9 cellular contexts compared by ENCODE assay signal in genomic region chr12:42213023-42213422, GRCh38. TPM values are rescaled to one million over a fixed set of nuclear protein-coding genes. Genes with fewer than 3 reads are reported as not detected.
A peak's percentile ranks its signal among the peaks of the same experiment; 100 is the strongest.
DNase-seq lines count a peak whose midpoint lies in the region; ATAC-seq, FAIRE-seq and TF ChIP-seq lines count a peak whose summit lies in the region.
"Had no signal": no experiment of that assay in that cellular context is flagged by ENCODE, and none has a peak within 500 bp of the region (broad histone marks: within the 10 kb centered on the region; RNA-seq: fewer than 3 reads in every experiment).

No MANE protein-coding gene starts in this region.

- H3K27me3 ChIP-seq in MG63: no peaks in the 10 kb centered on the region
- no peaks in the 10 kb centered on the region for H3K27me3 ChIP-seq in pancreas

- intact Hi-C loops in pancreas (cut with DNase I): no loop called here

- H3K4me3 ChIP-seq in MG63 (no peak overlapping the region), pancreas (no peak overlapping the region)

- no peak for FAIRE-seq in pancreas (lab: Jason Lieb, UNC)

- peaks cover 5% of the 10 kb centered on the region for H3K36me3 ChIP-seq in MG63
- no peaks in the 10 kb centered on the region for H3K36me3 ChIP-seq in pancreas

- DNase-seq in HCEC 1CT (peak; percentile 14), NCI-H2029 (lab: John Stamatoyannopoulos, UW) (peak; percentile 49), SK-MEL-5 (ENCODE audit: low read depth, low spot score) (peak; percentile 93), left kidney (ENCODE audit: low read depth, low spot score) (peak; percentile 22), DMS114 treated with DMSO at 0.1 percent for 48 hours (lab: John Stamatoyannopoulos, UW; ENCODE audit: unreplicated experiment) (no peak), CD1c-positive myeloid dendritic cell (ENCODE audit: extremely low spot score) (no peak), MG63 (no peak), pancreas (no peak)

- 90 to 95% methylated on average over 2 of the region's 2 CpGs for WGBS in pancreas, 2 donors

- H3K4me1 ChIP-seq in pancreas: peaks cover 0 to 5% (median 0%) of the 10 kb centered on the region in 3 donors

- no peak overlapping the region for H3K27ac ChIP-seq in pancreas

- H3K9me3 ChIP-seq in MG63 (no peaks in the 10 kb centered on the region), pancreas (no peaks in the 10 kb centered on the region)

- in situ Hi-C loops in SK-MEL-5 (cut with HindIII; ENCODE audit: low pct_unique_long_range_greater_than_20kb, low sequenced_read_pairs): no loop called here

- no peak for TF ChIP-seq CTCF in pancreas (IDR thresholded peaks at IDR 0.05)

- no peak for ATAC-seq in pancreas
- ATAC-seq: natural killer cell treated with Interleukin-12 subunit alpha and Interleukin-12 subunit beta and Interleukin-15 and Interleukin-18, amount 100 ng/mL, for 72 hours had no signal

RNA-seq across cellular contexts. Expression of gene YAF2, which starts 25.0 kb away (rescaled TPM):
- total RNA-seq in SK-MEL-5 (2014; rRNA removed; shearing (Covaris generic)): 16.2 and 22.6 TPM in 2 replicates
- polyA plus RNA-seq in SK-MEL-5 (2015; cell fraction: cytosol; rRNA removed): 8.6 and 10.1 TPM in 2 replicates
- polyA plus RNA-seq in SK-MEL-5 (2015; cell fraction: nucleus; rRNA removed): 16.0 and 22.9 TPM in 2 replicates
- total RNA-seq in MG63 (2014; rRNA removed; shearing (Covaris generic); ENCODE audit: low replicate concordance): 18.5 and 27.8 TPM in 2 replicates
- 10 to 100 TPM in 5 of 6 donors, 1 to 10 TPM in 1; 8.3 to 14.7 (median 11.7) TPM for total RNA-seq in pancreas
- 10 to 100 TPM in 1 of 2 donors, 1 to 10 TPM in 1; 7.1 to 13.2 TPM for polyA plus RNA-seq in pancreas

Comparison
In these comparisons a context has a peak if more than half of its experiments do, and no peak if none do; other contexts are left out.
1. DNase-seq: peak in HCEC 1CT (single experiment), NCI-H2029 (single experiment), SK-MEL-5 (single experiment) and left kidney (single experiment); none in DMS114 treated with DMSO at 0.1 percent for 48 hours (single experiment), CD1c-positive myeloid dendritic cell (single experiment), MG63 (single experiment) and pancreas (0 of 6).